In genomic region chr7:47639495-47640110, GRCh38 we compare ENCODE assay signal across 15 cellular contexts.
"Had no signal": no experiment of that assay in that cellular context is flagged by ENCODE, and none has a peak within 500 bp of the region (broad histone marks: within the 10 kb centered on the region; RNA-seq: fewer than 3 reads in every experiment).

No MANE protein-coding gene starts in this region.

- H3K27me3 Mint-ChIP-seq: activated naive CD4-positive, alpha-beta T cell treated with anti-CD3 and anti-CD28 coated beads, Interleukin-2, amount 50 U/mL, for 24 hours had no signal

- H3K4me3 Mint-ChIP-seq: activated naive CD4-positive, alpha-beta T cell treated with anti-CD3 and anti-CD28 coated beads, Interleukin-2, amount 50 U/mL, for 24 hours; stimulated activated naive B cell treated with anti-CD40 and anti-IgM and Interleukin-4, amounts not matched to agents 10 μg/mL and 1 μg/mL and 100 μg/mL, for 72 hours; T-cell had no signal

- H3K4me1 Mint-ChIP-seq: activated naive CD4-positive, alpha-beta T cell treated with anti-CD3 and anti-CD28 coated beads, Interleukin-2, amount 50 U/mL, for 24 hours; T-cell had no signal

- H3K9me3 ChIP-seq: neutrophil had no signal

- H3K27ac Mint-ChIP-seq: activated naive CD4-positive, alpha-beta T cell treated with anti-CD3 and anti-CD28 coated beads, Interleukin-2, amount 50 U/mL, for 24 hours; activated T-helper 2 cell treated with anti-CD3 and anti-CD28 coated beads, Interferon-gamma antibody, Interleukin-2, Interleukin-4, amounts not matched to agents 10 μg/mL and 5 μg/mL and 100 μg/mL, durations not matched to agents 14 hours and 24 hours and 36 hours; stimulated activated naive B cell treated with anti-CD40 and anti-IgM and Interleukin-4, amounts not matched to agents 10 μg/mL and 1 μg/mL and 100 μg/mL, for 72 hours; T-cell had no signal

- H3K27ac ChIP-seq: heart right ventricle, neutrophil, SK-N-MC had no signal

- FAIRE-seq: kidney, urothelium cell line had no signal

- H3K36me3 ChIP-seq: heart right ventricle, neutrophil had no signal

- ATAC-seq: heart right ventricle; left ventricle myocardium superior; stimulated activated naive B cell treated with anti-CD40 and anti-IgM and Interleukin-4, amounts not matched to agents 10 μg/mL and 1 μg/mL and 100 μg/mL, for 72 hours; T-cell had no signal

- H3K4me3 ChIP-seq: heart right ventricle, SK-N-MC had no signal

- H3K36me3 Mint-ChIP-seq: T-cell had no signal

- DNase-seq: activated CD4-positive, alpha-beta T cell treated with anti-CD3 and anti-CD28 coated beads for 48 hours; activated CD8-positive, alpha-beta memory T cell treated with anti-CD3 and anti-CD28 coated beads for 24 hours; activated T-cell treated with anti-CD3 and anti-CD28 coated beads for 4 hours; foreskin melanocyte; heart right ventricle; left ventricle myocardium superior; stimulated activated CD4-positive, alpha-beta T cell treated with anti-CD3 and anti-CD28 coated beads, Interleukin-2, amount 100 ng/mL, for 24 hours; stimulated activated naive B cell treated with anti-CD40 and anti-IgM and Interleukin-4, amounts not matched to agents 10 μg/mL and 1 μg/mL and 100 μg/mL, for 72 hours; T-cell had no signal
